7 cellular contexts compared by ENCODE assay signal in genomic region chr2:196987654-196988364, GRCh38.
A peak's percentile ranks its signal among the peaks of the same experiment; 100 is the strongest.
DNase-seq lines count a peak whose midpoint lies in the region; ATAC-seq and TF ChIP-seq lines count a peak whose summit lies in the region.

No MANE protein-coding gene starts in this region.

- POLR2A ChIA-PET in GM10248 (lab: Yijun Ruan, JAX) = no interaction called here

- peaks cover 45% of the 10 kb centered on the region for H3K4me1 Mint-ChIP-seq in activated naive CD4-positive, alpha-beta T cell treated with anti-CD3 and anti-CD28 coated beads, Interleukin-2, amount 10 ng/mL, durations not matched to agents 7 days and 5 days
- peaks cover 55% of the 10 kb centered on the region for H3K4me1 Mint-ChIP-seq in glutamatergic neuron (ENCODE audit: low read depth, unreplicated experiment)

- intact Hi-C loops in prostate gland (cut with DNase I) = no loop called here

- no peaks in the 10 kb centered on the region for H3K9me3 ChIP-seq in prostate gland

- 5% methylated on average over 6 of the region's 6 CpGs for WGBS in prostate gland

- H3K36me3 Mint-ChIP-seq in activated naive CD4-positive, alpha-beta T cell treated with anti-CD3 and anti-CD28 coated beads, Interleukin-2, amount 10 ng/mL, durations not matched to agents 7 days and 5 days = peaks cover 73% of the 10 kb centered on the region
- H3K36me3 Mint-ChIP-seq in glutamatergic neuron (ENCODE audit: unreplicated experiment) = no peaks in the 10 kb centered on the region

- peak; percentile 69 for ATAC-seq in HG02938 (IDR thresholded peaks at IDR 0.05; ENCODE audit: unreplicated experiment)

- no peaks in the 10 kb centered on the region for H3K36me3 ChIP-seq in prostate gland

- H3K4me1 ChIP-seq in prostate gland (replicated peaks) = no peaks in the 10 kb centered on the region

- DNase-seq in GM10248 (ENCODE audit: extremely low spot score) (peak; percentile 25), NCI-H446 treated with DMSO at 0.1 percent for 48 hours (lab: John Stamatoyannopoulos, UW) (peak; percentile 62), glutamatergic neuron (no peak), prostate gland (ENCODE audit: low spot score) (peak; percentile 12), GM19238 (ENCODE audit: insufficient read length, low spot score) (no peak)
- no peak for DNase-seq in activated naive CD4-positive, alpha-beta T cell treated with anti-CD3 and anti-CD28 coated beads, Interleukin-2, amount 10 ng/mL, durations not matched to agents 7 days and 5 days

- H3K27me3 Mint-ChIP-seq in activated naive CD4-positive, alpha-beta T cell treated with anti-CD3 and anti-CD28 coated beads, Interleukin-2, amount 10 ng/mL, durations not matched to agents 7 days and 5 days = no peaks in the 10 kb centered on the region
- no peaks in the 10 kb centered on the region for H3K27me3 Mint-ChIP-seq in glutamatergic neuron (ENCODE audit: unreplicated experiment)

- CTCF ChIA-PET in GM10248 (lab: Yijun Ruan, JAX) = interaction anchor here (1.6 kb wide), 1 partner anchor 20 kb away, joined by 4 read pairs; no protein-coding TSS in a partner anchor
- CTCF ChIA-PET in activated naive CD4-positive, alpha-beta T cell treated with anti-CD3 and anti-CD28 coated beads, Interleukin-2, amount 10 ng/mL, durations not matched to agents 7 days and 5 days (lab: Charles Lee) = interaction anchor here (0.8 to 1.1 kb wide), 2 partner anchors 33 to 60 kb away, joined by 3 to 4 read pairs; no protein-coding TSS in a partner anchor

- H3K4me3 ChIP-seq in prostate gland = no peak overlapping the region

- H3K27ac Mint-ChIP-seq in activated naive CD4-positive, alpha-beta T cell treated with anti-CD3 and anti-CD28 coated beads, Interleukin-2, amount 10 ng/mL, durations not matched to agents 7 days and 5 days = peak overlapping the region; percentile 89
- peak overlapping the region; percentile 98 for H3K27ac Mint-ChIP-seq in glutamatergic neuron (ENCODE audit: unreplicated experiment)

- H3K9me3 Mint-ChIP-seq in activated naive CD4-positive, alpha-beta T cell treated with anti-CD3 and anti-CD28 coated beads, Interleukin-2, amount 10 ng/mL, durations not matched to agents 7 days and 5 days = no peaks in the 10 kb centered on the region
- peaks cover 2% of the 10 kb centered on the region for H3K9me3 Mint-ChIP-seq in glutamatergic neuron (ENCODE audit: unreplicated experiment)

- TF ChIP-seq POLR2A in prostate gland (IDR thresholded peaks at IDR 0.05) = no peak

- TF ChIP-seq CTCF in GM10248 (IDR thresholded peaks at IDR 0.05; ENCODE audit: control extremely low read depth, extremely low read depth, low read depth, missing control alignments) = no peak
- TF ChIP-seq CTCF in glutamatergic neuron (IDR thresholded peaks at IDR 0.05; ENCODE audit: partially characterized antibody, unreplicated experiment) = no peak
- no peak for TF ChIP-seq CTCF in prostate gland (IDR thresholded peaks at IDR 0.05)

- no peak overlapping the region for H3K27ac ChIP-seq in prostate gland

- no peaks in the 10 kb centered on the region for H3K27me3 ChIP-seq in prostate gland (replicated peaks; ENCODE audit: insufficient read depth)

- H3K4me3 Mint-ChIP-seq in activated naive CD4-positive, alpha-beta T cell treated with anti-CD3 and anti-CD28 coated beads, Interleukin-2, amount 10 ng/mL, durations not matched to agents 7 days and 5 days = peak overlapping the region; percentile 11
- peak overlapping the region; percentile 37 for H3K4me3 Mint-ChIP-seq in glutamatergic neuron (ENCODE audit: unreplicated experiment)

Comparison
In these comparisons a context has a peak if more than half of its experiments do, and no peak if none do; other contexts are left out.
1. DNase-seq: peak in GM10248 (single experiment), NCI-H446 treated with DMSO at 0.1 percent for 48 hours (single experiment) and prostate gland (single experiment); none in activated naive CD4-positive, alpha-beta T cell treated with anti-CD3 and anti-CD28 coated beads, Interleukin-2, amount 10 ng/mL, durations not matched to agents 7 days and 5 days (single experiment), glutamatergic neuron (single experiment) and GM19238 (single experiment).